In the genomic region with DNA sequence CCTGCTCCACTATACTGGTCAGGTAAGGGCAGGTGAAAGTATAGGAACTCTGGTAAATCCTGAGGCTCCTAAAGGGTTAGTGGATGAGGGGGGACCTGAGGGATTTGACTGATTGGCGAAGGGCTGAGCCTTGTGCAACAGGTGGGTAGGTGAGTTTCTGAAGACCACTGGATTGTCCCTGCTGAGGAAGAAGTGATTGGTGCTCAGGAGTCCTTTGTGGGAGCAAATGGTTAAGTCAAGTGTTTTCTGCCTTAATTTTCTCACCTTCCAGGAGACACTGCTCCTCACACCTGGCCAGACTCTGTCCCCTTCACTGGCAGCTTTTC, we compare ENCODE assay signal across 14 cellular contexts.
DNase-seq lines count a peak whose midpoint lies in the region; ATAC-seq, FAIRE-seq and TF ChIP-seq lines count a peak whose summit lies in the region.
"Had no signal": no experiment of that assay in that cellular context is flagged by ENCODE, and none has a peak within 500 bp of the region (broad histone marks: within the 10 kb centered on the region; RNA-seq: fewer than 3 reads in every experiment).

No MANE protein-coding gene starts in this region.

- H3K4me1 ChIP-seq in GM23248 (ENCODE audit: insufficient read depth) (0 out of 2 replicates have a peak, but pooled peaks cover 5% of the 10 kb centered on the region), SJSA1 (replicated peaks) (peaks cover 6% of the 10 kb centered on the region), keratinocyte (ENCODE audit: control insufficient read depth, extremely low read depth, insufficient read depth, low read length) (peaks cover 11% of the 10 kb centered on the region), skeletal muscle satellite cell (ENCODE audit: control insufficient read depth, insufficient read depth, low read length) (peaks cover 13% of the 10 kb centered on the region), esophagus squamous epithelium (peaks cover 0 to 31% (median 0%) of the 10 kb centered on the region in 3 donors)
- H3K4me1 ChIP-seq: Caco-2 had no signal

- peaks cover 2% of the 10 kb centered on the region for H3K9me1 ChIP-seq in keratinocyte (ENCODE audit: control insufficient read depth, extremely low read depth, insufficient read depth, low read length)

- no peaks in the 10 kb centered on the region for H3K9me3 ChIP-seq in GM23248 (ENCODE audit: low read depth)
- no peaks in the 10 kb centered on the region for H3K9me3 ChIP-seq in SJSA1 (replicated peaks)
- H3K9me3 ChIP-seq in keratinocyte (ENCODE audit: control insufficient read depth, low read depth, low read length): no peaks in the 10 kb centered on the region
- H3K9me3 ChIP-seq in skeletal muscle satellite cell (replicated peaks; ENCODE audit: low read length): no peaks in the 10 kb centered on the region
- no peaks in the 10 kb centered on the region for H3K9me3 ChIP-seq in esophagus squamous epithelium
- H3K9me3 ChIP-seq: Caco-2 had no signal

- WGBS in GM23248 (ENCODE audit: low coverage in 1 of 2, low lambda C conversion rate in 2 of 2, missing lambda C conversion rate in 2 of 2), 2 experiments: 89 to 100% methylated on average over 1 of the region's 1 CpG
- WGBS in esophagus squamous epithelium, 2 donors: 50% methylated on average over 1 of the region's 1 CpG; no CpG with 5 or more reads in 1 of the 2 donors

- H3K9ac ChIP-seq in GM23248 (peak overlapping the region; percentile 68), keratinocyte (ENCODE audit: control insufficient read depth, extremely low read depth, insufficient read depth, low read length) (peak overlapping the region; percentile 45), skeletal muscle satellite cell (ENCODE audit: low read depth, low read length) (peak overlapping the region; percentile 36)

- no peaks in the 10 kb centered on the region for H3F3A ChIP-seq in GM23248 (ENCODE audit: insufficient read depth)

- H3K9me2 ChIP-seq in GM23248 (ENCODE audit: insufficient read depth): no peaks in the 10 kb centered on the region

- TF ChIP-seq CTCF in keratinocyte (optimal IDR thresholded peaks at IDR 0.05 in 1 of 3, IDR thresholded peaks at IDR 0.05 in 1 of 3, conservative IDR thresholded peaks at IDR 0.05 in 1 of 3; ENCODE audit: extremely low read depth in 1 of 3, insufficient read depth in 2 of 3, low read length in 3 of 3) (no peak), esophagus squamous epithelium (IDR thresholded peaks at IDR 0.05) (no peak)

- FAIRE-seq in keratinocyte (lab: Jason Lieb, UNC): no peak

- no peaks in the 10 kb centered on the region for H3K27me3 ChIP-seq in GM23248 (replicated peaks; ENCODE audit: insufficient read depth)
- no peaks in the 10 kb centered on the region for H3K27me3 ChIP-seq in SJSA1 (replicated peaks)
- peaks cover 3% of the 10 kb centered on the region for H3K27me3 ChIP-seq in keratinocyte (ENCODE audit: control insufficient read depth, extremely low read depth, insufficient read depth, low read length)
- peaks cover 3% of the 10 kb centered on the region for H3K27me3 ChIP-seq in skeletal muscle satellite cell (ENCODE audit: control insufficient read depth, insufficient read depth, low read length)
- no peaks in the 10 kb centered on the region for H3K27me3 ChIP-seq in esophagus squamous epithelium

- no peaks in the 10 kb centered on the region for H4K20me1 ChIP-seq in GM23248 (ENCODE audit: insufficient read depth)
- peaks cover 3% of the 10 kb centered on the region for H4K20me1 ChIP-seq in keratinocyte (ENCODE audit: control insufficient read depth, extremely low read depth, insufficient read depth, low read length)

- no peaks in the 10 kb centered on the region for H3K36me3 ChIP-seq in GM23248 (ENCODE audit: low read depth)
- H3K36me3 ChIP-seq in SJSA1: no peaks in the 10 kb centered on the region
- H3K36me3 ChIP-seq in keratinocyte (ENCODE audit: control insufficient read depth in 2 of 2, extremely low read depth in 1 of 2, insufficient read depth in 2 of 2, low read length in 2 of 2): peaks cover 0 to 4% of the 10 kb centered on the region in 2 experiments
- H3K36me3 ChIP-seq in skeletal muscle satellite cell (ENCODE audit: insufficient read depth, low read length): no peaks in the 10 kb centered on the region
- H3K36me3 ChIP-seq in esophagus squamous epithelium: no peaks in the 10 kb centered on the region

- DNase-seq in GM23248 (no peak), SJSA1 (ENCODE audit: low read depth in 1 of 2, low spot score in 2 of 2) (no peak), keratinocyte (ENCODE audit: low read depth, low spot score) (no peak), NCI-H1694 treated with DMSO at 0.1 percent for 48 hours (lab: John Stamatoyannopoulos, UW) (no peak), esophagus squamous epithelium (lab: John Stamatoyannopoulos, UW) (no peak)
- no peak for DNase-seq in activated CD4-positive, CD25-positive, alpha-beta regulatory T cell treated with anti-CD3 and anti-CD28 coated beads, Interleukin-2, amount 50 U/mL, for 72 hours
- DNase-seq: AML-193, Caco-2, H7, NCI-H1930, NCI-H446 treated with DMSO at 0.1 percent for 48 hours had no signal

- H2AFZ ChIP-seq in GM23248 (no peak overlapping the region), keratinocyte (ENCODE audit: control insufficient read depth, low read length) (no peak overlapping the region)

- H3K79me2 ChIP-seq in GM23248 (ENCODE audit: insufficient read depth) (no peaks in the 10 kb centered on the region), keratinocyte (ENCODE audit: control insufficient read depth, insufficient read depth, low read length) (no peaks in the 10 kb centered on the region)

- H3K4me2 ChIP-seq in GM23248 (ENCODE audit: unreplicated experiment) (peak overlapping the region; percentile 11), keratinocyte (ENCODE audit: control insufficient read depth, extremely low read depth, insufficient read depth, low read depth, low read length) (no peak overlapping the region), skeletal muscle satellite cell (ENCODE audit: low read length) (no peak overlapping the region)

- ATAC-seq in HG03280 (IDR thresholded peaks at IDR 0.05; ENCODE audit: unreplicated experiment): no peak

- in situ Hi-C loops in GM23248 (cut with MboI): loop anchor here (5.0 to 10.0 kb wide), 2 partner anchors 163 to 251 kb away; no protein-coding TSS in a partner anchor

- dilution Hi-C loops in keratinocyte (cut with MboI; ENCODE audit: extremely low pct_ligation_motif_present, low sequenced_read_pairs): no loop called here

- H3K4me3 ChIP-seq in GM23248: no peak overlapping the region
- H3K4me3 ChIP-seq in SJSA1: no peak overlapping the region
- H3K4me3 ChIP-seq in keratinocyte (ENCODE audit: control insufficient read depth in 2 of 3, extremely low read depth in 1 of 3, insufficient read depth in 2 of 3, low read depth in 1 of 3, low read length in 3 of 3): no peak overlapping the region
- H3K4me3 ChIP-seq in skeletal muscle satellite cell (ENCODE audit: low read length): no peak overlapping the region
- no peak overlapping the region for H3K4me3 ChIP-seq in esophagus squamous epithelium
- H3K4me3 ChIP-seq: SK-N-MC had no signal

- intact Hi-C loops in esophagus squamous epithelium (cut with DNase I): no loop called here

- H3K27ac ChIP-seq in GM23248: peak overlapping the region; percentile 86
- peak overlapping the region; percentile 42; the same call in 1 of the 2 replicates for H3K27ac ChIP-seq in SJSA1
- peak overlapping the region; percentile 70 for H3K27ac ChIP-seq in keratinocyte (ENCODE audit: control insufficient read depth, insufficient read depth, low read length)
- H3K27ac ChIP-seq in esophagus squamous epithelium: peak overlapping the region in 1 of 4 donors; percentile 29
- H3K27ac ChIP-seq: SK-N-MC had no signal

- TF ChIP-seq POLR2A in esophagus squamous epithelium (IDR thresholded peaks at IDR 0.05): no peak
